Comparison of ENCODE assay signal across 9 cellular contexts in the genomic region with DNA sequence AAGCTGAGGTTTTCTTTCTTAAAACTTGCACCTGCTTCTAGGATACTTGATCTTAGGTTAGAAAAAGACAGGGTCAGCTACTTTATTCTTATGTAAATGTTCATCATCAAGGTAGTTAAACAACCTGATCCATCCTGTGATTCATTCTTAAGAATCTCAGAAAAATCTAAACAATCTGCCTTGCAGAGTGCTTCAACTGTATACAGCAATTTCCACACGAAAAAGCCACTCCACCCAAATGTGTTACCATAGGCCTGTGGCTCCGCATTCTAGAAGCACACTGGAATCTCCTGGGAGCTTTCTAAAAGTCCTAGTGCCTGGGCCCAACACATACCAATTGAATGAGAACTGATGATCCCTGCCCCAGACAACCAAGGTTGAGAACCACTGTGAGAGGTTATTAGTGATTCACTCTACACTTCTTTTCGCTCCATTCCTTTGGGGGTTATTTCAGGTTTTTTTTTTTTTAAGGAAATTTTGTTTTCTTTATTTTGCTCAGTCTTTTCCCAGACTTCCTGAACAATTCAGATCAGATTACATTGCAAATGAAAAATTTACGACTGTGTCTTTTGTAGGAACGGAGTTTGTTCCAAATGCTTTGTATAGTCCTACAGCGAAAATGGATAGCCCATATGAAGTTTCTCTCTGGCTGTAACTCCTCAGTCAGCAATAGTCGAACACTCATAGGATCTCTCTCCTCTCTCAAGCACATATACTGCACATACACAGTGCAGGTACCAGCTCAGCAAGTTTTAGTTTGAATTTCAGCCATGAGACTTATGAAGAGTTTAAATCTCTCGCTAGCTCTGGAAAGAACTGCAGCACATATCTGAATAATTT. TPM values are rescaled to one million over a fixed set of nuclear protein-coding genes. Genes with fewer than 3 reads are reported as not detected.
DNase-seq lines count a peak whose midpoint lies in the region; ATAC-seq and TF ChIP-seq lines count a peak whose summit lies in the region.
"Had no signal": no experiment of that assay in that cellular context is flagged by ENCODE, and none has a peak within 500 bp of the region (broad histone marks: within the 10 kb centered on the region; RNA-seq: fewer than 3 reads in every experiment).

No MANE protein-coding gene starts in this region.

- H3K79me2 ChIP-seq in H9 (ENCODE audit: insufficient read depth, low read length) (no peaks in the 10 kb centered on the region), neural progenitor cell (ENCODE audit: low read depth) (no peaks in the 10 kb centered on the region)

- TF ChIP-seq CTCF in H9 (conservative IDR thresholded peaks at IDR 0.05) = no peak
- no peak for TF ChIP-seq CTCF in foreskin keratinocyte (conservative IDR thresholded peaks at IDR 0.05)
- TF ChIP-seq CTCF in neural progenitor cell (IDR thresholded peaks at IDR 0.05) = no peak

- H3K4me2 ChIP-seq in H9 (ENCODE audit: insufficient read depth, insufficient read length, low read length) = no peak overlapping the region
- H3K4me2 ChIP-seq in neural progenitor cell = no peak overlapping the region

- peaks cover 3% of the 10 kb centered on the region for H3K4me1 ChIP-seq in H9 (ENCODE audit: insufficient read depth, low read length)
- peaks cover 14% of the 10 kb centered on the region for H3K4me1 ChIP-seq in foreskin keratinocyte
- peaks cover 21% of the 10 kb centered on the region for H3K4me1 ChIP-seq in neural progenitor cell

- ATAC-seq in SK-N-SH treated with all-trans-retinoic acid at 6 μM for 48 hours (peak; percentile 95), foreskin keratinocyte (peak; percentile 78)
- no peak for ATAC-seq in stimulated activated naive B cell treated with anti-CD40 and anti-IgM and Interleukin-4, amounts not matched to agents 10 μg/mL and 1 μg/mL and 100 μg/mL, for 72 hours (replicated peaks)

- peak; percentile 50 for DNase-seq in H9
- peak; percentile 33 to 74 for DNase-seq in foreskin keratinocyte
- DNase-seq in stimulated activated naive B cell treated with anti-CD40 and anti-IgM and Interleukin-4, amounts not matched to agents 10 μg/mL and 1 μg/mL and 100 μg/mL, for 72 hours = no peak
- no peak for DNase-seq in NCI-H510A treated with DMSO at 0.1 percent for 48 hours (lab: John Stamatoyannopoulos, UW)
- no peak for DNase-seq in neural progenitor cell (ENCODE audit: low spot score)
- no peak for DNase-seq in HuH-7 (ENCODE audit: low spot score)
- DNase-seq: activated naive CD4-positive, alpha-beta T cell treated with Interleukin-2 at 50 U/mL for 16 hours; naive B cell had no signal

- H3K79me1 ChIP-seq in H9 (ENCODE audit: insufficient read depth, low read depth, low read length, poor library complexity, severe bottlenecking) = no peaks in the 10 kb centered on the region

- H3K27ac Mint-ChIP-seq in H9 (peak overlapping the region in 1 of 3 experiments; percentile 12; a peak in 1 of 7 replicates), neural progenitor cell (no peak overlapping the region)
- peak overlapping the region; percentile 38 for H3K27ac Mint-ChIP-seq in stimulated activated naive B cell treated with anti-CD40 and anti-IgM and Interleukin-4, amounts not matched to agents 10 μg/mL and 1 μg/mL and 100 μg/mL, for 72 hours

- H3K27me3 ChIP-seq in H9 (ENCODE audit: insufficient read depth, low read length) (peaks cover 8% of the 10 kb centered on the region; the same call in 1 of the 2 replicates), foreskin keratinocyte (no peaks in the 10 kb centered on the region), neural progenitor cell (no peaks in the 10 kb centered on the region)

- H3K4me3 Mint-ChIP-seq in H9 = no peak overlapping the region; a peak in 1 of 5 replicates
- H3K4me3 Mint-ChIP-seq in stimulated activated naive B cell treated with anti-CD40 and anti-IgM and Interleukin-4, amounts not matched to agents 10 μg/mL and 1 μg/mL and 100 μg/mL, for 72 hours = no peak overlapping the region
- no peak overlapping the region for H3K4me3 Mint-ChIP-seq in neural progenitor cell
- H3K4me3 Mint-ChIP-seq: naive B cell had no signal

- peaks cover 6% of the 10 kb centered on the region for H3F3A ChIP-seq in neural progenitor cell (ENCODE audit: low read depth)

- H3K56ac ChIP-seq in H9 (ENCODE audit: insufficient read length, low read depth, low read length) = no peak overlapping the region

- H4K20me1 ChIP-seq in H9 (ENCODE audit: control insufficient read depth, insufficient read depth, insufficient read length) (no peaks in the 10 kb centered on the region), neural progenitor cell (ENCODE audit: low read depth) (no peaks in the 10 kb centered on the region)

- H3K4me1 Mint-ChIP-seq in H9 (peaks cover 22 to 40% of the 10 kb centered on the region in 2 experiments), neural progenitor cell (peaks cover 30% of the 10 kb centered on the region)
- H3K4me1 Mint-ChIP-seq in stimulated activated naive B cell treated with anti-CD40 and anti-IgM and Interleukin-4, amounts not matched to agents 10 μg/mL and 1 μg/mL and 100 μg/mL, for 72 hours = peaks cover 4 to 9% of the 10 kb centered on the region in 2 donors

- H3K27ac ChIP-seq in H9 (ENCODE audit: insufficient read length, low read depth, low read length) (no peak overlapping the region), foreskin keratinocyte (no peak overlapping the region), neural progenitor cell (no peak overlapping the region)

- H3K14ac ChIP-seq in H9 (ENCODE audit: insufficient read depth, low read length) = no peak overlapping the region

- H2BK12ac ChIP-seq in H9 (ENCODE audit: insufficient read length, low read depth, low read length) = no peak overlapping the region

- no peak overlapping the region for H2BK15ac ChIP-seq in H9 (ENCODE audit: low read depth, low read length)

- H2AK5ac ChIP-seq in H9 (ENCODE audit: insufficient read length, low read length) = no peak overlapping the region

- no peak overlapping the region for H2BK5ac ChIP-seq in H9 (ENCODE audit: insufficient read length, low read length)

- H4K5ac ChIP-seq in H9 (ENCODE audit: insufficient read length, low read depth, low read length) = no peak overlapping the region

- H3K23me2 ChIP-seq in H9 (ENCODE audit: insufficient read length, low read depth, low read length, poor library complexity, severe bottlenecking) = no peaks in the 10 kb centered on the region

- no CpG with 5 or more reads among the region's 8 CpGs for WGBS in H9 (ENCODE audit: extremely low coverage, insufficient read length, low lambda C conversion rate)

- no peak overlapping the region for H4K8ac ChIP-seq in H9 (replicated peaks; ENCODE audit: insufficient read length, low read depth, low read length)

- H3K4me3 ChIP-seq in neural progenitor cell = no peak overlapping the region

- no peak overlapping the region for H3T11ph ChIP-seq in H9 (ENCODE audit: low read length)

- H3K36me3 Mint-ChIP-seq in H9 (ENCODE audit: insufficient read depth in 1 of 3, low read depth in 3 of 3) (no peaks in the 10 kb centered on the region), neural progenitor cell (no peaks in the 10 kb centered on the region)
- peaks cover 0 to 2% of the 10 kb centered on the region in 2 donors for H3K36me3 Mint-ChIP-seq in stimulated activated naive B cell treated with anti-CD40 and anti-IgM and Interleukin-4, amounts not matched to agents 10 μg/mL and 1 μg/mL and 100 μg/mL, for 72 hours

- H3K36me3 ChIP-seq in neural progenitor cell = no peaks in the 10 kb centered on the region

- H3K4ac ChIP-seq in H9 (ENCODE audit: low read depth, low read length) = no peak overlapping the region

- no peak overlapping the region for H3K23ac ChIP-seq in H9 (ENCODE audit: insufficient read length, low read depth, low read length)

- H3K9me3 ChIP-seq in H9 (ENCODE audit: control insufficient read depth, low read depth, low read length) (no peaks in the 10 kb centered on the region), neural progenitor cell (ENCODE audit: low read depth) (no peaks in the 10 kb centered on the region)

- H4K91ac ChIP-seq in H9 (ENCODE audit: insufficient read length, low read depth, low read length) = no peak overlapping the region

- H3K9ac ChIP-seq in H9 (ENCODE audit: extremely low read depth, insufficient read length, low read length) (no peak overlapping the region), neural progenitor cell (no peak overlapping the region)

- H3K9me3 Mint-ChIP-seq in H9 (no peaks in the 10 kb centered on the region), neural progenitor cell (peaks cover 3% of the 10 kb centered on the region)
- no peaks in the 10 kb centered on the region for H3K9me3 Mint-ChIP-seq in stimulated activated naive B cell treated with anti-CD40 and anti-IgM and Interleukin-4, amounts not matched to agents 10 μg/mL and 1 μg/mL and 100 μg/mL, for 72 hours
- H3K9me3 Mint-ChIP-seq: naive B cell had no signal

- no peak overlapping the region for H3K18ac ChIP-seq in H9 (ENCODE audit: insufficient read length, low read depth, low read length)

- H2BK20ac ChIP-seq in H9 (ENCODE audit: low read depth, low read length, poor library complexity, severe bottlenecking) = no peak overlapping the region

- H2AFZ ChIP-seq in H9 (ENCODE audit: low read length) (no peak overlapping the region), neural progenitor cell (replicated peaks) (no peak overlapping the region)

- H2BK120ac ChIP-seq in H9 (ENCODE audit: low read depth, low read length, poor library complexity, severe bottlenecking) = no peak overlapping the region

- H3K27me3 Mint-ChIP-seq in H9 (ENCODE audit: low read depth) (peaks cover 63% of the 10 kb centered on the region), neural progenitor cell (ENCODE audit: insufficient read depth, low read depth) (no peaks in the 10 kb centered on the region)
- H3K27me3 Mint-ChIP-seq in stimulated activated naive B cell treated with anti-CD40 and anti-IgM and Interleukin-4, amounts not matched to agents 10 μg/mL and 1 μg/mL and 100 μg/mL, for 72 hours = no peaks in the 10 kb centered on the region
- H3K27me3 Mint-ChIP-seq: naive B cell had no signal

TF ChIP-seq in SK-N-SH treated with all-trans-retinoic acid at 6 μM for 48 hours, 23 proteins besides CTCF, POLR2A, EP300 and RAD21 (continues in another document):
- no peak for TF ChIP-seq TOX (CRISPR knock-in tag; IDR thresholded peaks at IDR 0.05; ENCODE audit: borderline replicate concordance)
- TF ChIP-seq ARNTL (CRISPR knock-in tag; IDR thresholded peaks at IDR 0.05; ENCODE audit: borderline replicate concordance, low read depth) = no peak
- no peak for TF ChIP-seq ZNF70 (CRISPR knock-in tag; IDR thresholded peaks at IDR 0.05)

RNA-seq across cellular contexts. Expression of gene SMYD2, which starts 16.1 kb away (rescaled TPM):
- 8.6 and 10.9 TPM in 2 replicates for total RNA-seq in H9 (2021)
- 56.1 and 65.7 TPM in 2 replicates for total RNA-seq in foreskin keratinocyte
- polyA plus RNA-seq in foreskin keratinocyte = 43.5 and 45.6 TPM in 2 replicates
- total RNA-seq in neural progenitor cell (ENCODE audit: low replicate concordance) = 18.9 and 20.5 TPM in 2 replicates

Comparison
In these comparisons a context has a peak if more than half of its experiments do, and no peak if none do; other contexts are left out.
1. DNase-seq: peak in H9 (single experiment) and foreskin keratinocyte (2 of 2); none in stimulated activated naive B cell treated with anti-CD40 and anti-IgM and Interleukin-4, amounts not matched to agents 10 μg/mL and 1 μg/mL and 100 μg/mL, for 72 hours (single experiment), NCI-H510A treated with DMSO at 0.1 percent for 48 hours (single experiment), neural progenitor cell (single experiment) and HuH-7 (single experiment).
2. ATAC-seq: peak in SK-N-SH treated with all-trans-retinoic acid at 6 μM for 48 hours (single experiment) and foreskin keratinocyte (single experiment); none in stimulated activated naive B cell treated with anti-CD40 and anti-IgM and Interleukin-4, amounts not matched to agents 10 μg/mL and 1 μg/mL and 100 μg/mL, for 72 hours (0 of 2).